Comparison of ENCODE assay signal across 24 cellular contexts in genomic region chr7:12653127-12653917, GRCh38. TPM values are rescaled to one million over a fixed set of nuclear protein-coding genes. Genes with fewer than 3 reads are reported as not detected.
A peak's percentile ranks its signal among the peaks of the same experiment; 100 is the strongest.
DNase-seq lines count a peak whose midpoint lies in the region; ATAC-seq, FAIRE-seq and TF ChIP-seq lines count a peak whose summit lies in the region.
"Had no signal": no experiment of that assay in that cellular context is flagged by ENCODE, and none has a peak within 500 bp of the region (broad histone marks: within the 10 kb centered on the region; RNA-seq: fewer than 3 reads in every experiment).

No MANE protein-coding gene starts in this region.

- POLR2A ChIA-PET in A549 (lab: Yijun Ruan, JAX), result interaction anchor here (1.4 kb wide), 1 partner anchor 34 kb away, joined by 6 read pairs; the partner anchor contains the start of gene ARL4A

- CTCF ChIA-PET in A549 (lab: Yijun Ruan, JAX), result interaction anchor here (0.7 to 2.8 kb wide), 4 partner anchors 15 to 581 kb away, joined by 3 to 20 read pairs (median 4); partner anchors contain the start of gene ARL4A

- H3K9me3 ChIP-seq in A549 (no peaks in the 10 kb centered on the region), ovary (no peaks in the 10 kb centered on the region)
- H3K9me3 ChIP-seq: ascending aorta; BLaER1 treated with 17β-estradiol and CSF1 and Interleukin-3, amounts not matched to agents 10 nM and 100 nM; gastrocnemius medialis; HAP-1; SJSA1; suprapubic skin had no signal

- DNase-seq in A549 (ENCODE audit: low read depth in 1 of 2, low spot score in 1 of 2), result no peak
- DNase-seq in LHCN-M2 (ENCODE audit: low read depth), result peak; percentile 59
- peak; percentile 23 for DNase-seq in fibroblast of pulmonary artery (ENCODE audit: low read depth)
- no peak for DNase-seq in ovary
- DNase-seq in DMS114 treated with DMSO at 0.1 percent for 48 hours (lab: John Stamatoyannopoulos, UW; ENCODE audit: unreplicated experiment), result no peak
- no peak for DNase-seq in NCI-H748 (lab: John Stamatoyannopoulos, UW; ENCODE audit: unreplicated experiment)
- DNase-seq: activated B cell treated with CpG ODN at 0.5 μM for 24 hours; activated CD8-positive, alpha-beta T cell treated with anti-CD3 and anti-CD28 coated beads for 36 hours; activated naive CD4-positive, alpha-beta T cell treated with anti-CD3 and anti-CD28 coated beads for 36 hours; activated T-cell treated with anti-CD3 and anti-CD28 coated beads, Interleukin-2, amount 50 U/mL, for 24 hours; gastrocnemius medialis; KBM-7; NCI-H1092; NCI-H774; OCI-M1 had no signal

- ATAC-seq in A549, result no peak
- peak; percentile 75 for ATAC-seq in SK-N-SH treated with all-trans-retinoic acid at 6 μM for 48 hours
- ATAC-seq in HG02840 (IDR thresholded peaks at IDR 0.05; ENCODE audit: low FRiP score, unreplicated experiment), result no peak
- ATAC-seq: activated CD8-positive, alpha-beta T cell treated with anti-CD3 and anti-CD28 coated beads for 36 hours; gastrocnemius medialis had no signal

- intact Hi-C loops in ovary (cut with DNase I), result no loop called here

- H3K4me1 ChIP-seq in A549 (peaks cover 38% of the 10 kb centered on the region), ovary (ENCODE audit: insufficient read depth) (no peaks in the 10 kb centered on the region)
- H3K4me1 ChIP-seq: ascending aorta, gastrocnemius medialis, HAP-1, suprapubic skin had no signal

- H3K27ac ChIP-seq in A549, result peak overlapping the region in 1 of 2 experiments; percentile 65; a peak in 2 of 6 replicates
- no peak overlapping the region for H3K27ac ChIP-seq in ovary
- H3K27ac ChIP-seq: ascending aorta; BLaER1 treated with 17β-estradiol and CSF1 and Interleukin-3, amounts not matched to agents 10 nM and 100 nM; gastrocnemius medialis; suprapubic skin had no signal

- TF ChIP-seq EP300 in A549 (IDR thresholded peaks at IDR 0.05) (no peak), ovary (IDR thresholded peaks at IDR 0.05) (no peak)

- no peak for TF ChIP-seq CTCF in A549 (IDR thresholded peaks at IDR 0.05)
- TF ChIP-seq CTCF in fibroblast of pulmonary artery (IDR thresholded peaks at IDR 0.05; ENCODE audit: low read length, missing control alignments), result no peak
- TF ChIP-seq CTCF in ovary (IDR thresholded peaks at IDR 0.05), result no peak

- H3K4me3 ChIP-seq in A549, result no peak overlapping the region
- no peak overlapping the region for H3K4me3 ChIP-seq in fibroblast of pulmonary artery (replicated peaks; ENCODE audit: low read depth, low read length)
- H3K4me3 ChIP-seq in ovary, result no peak overlapping the region
- H3K4me3 ChIP-seq: ascending aorta; BLaER1 treated with 17β-estradiol and CSF1 and Interleukin-3, amounts not matched to agents 10 nM and 100 nM; gastrocnemius medialis; HAP-1; SJSA1; suprapubic skin had no signal

- no peaks in the 10 kb centered on the region for H3K36me3 ChIP-seq in ovary
- H3K36me3 ChIP-seq: ascending aorta; BLaER1 treated with 17β-estradiol and CSF1 and Interleukin-3, amounts not matched to agents 10 nM and 100 nM; gastrocnemius medialis; HAP-1; SJSA1; suprapubic skin had no signal

- peak overlapping the region; percentile 22 for H3K4me2 ChIP-seq in A549
- H3K4me2 ChIP-seq: BLaER1 treated with 17β-estradiol and CSF1 and Interleukin-3, amounts not matched to agents 10 nM and 100 nM had no signal

- TF ChIP-seq RAD21 in A549 (conservative IDR thresholded peaks at IDR 0.05 in 1 of 2, IDR thresholded peaks at IDR 0.05 in 1 of 2), result no peak

- no peaks in the 10 kb centered on the region for H3K27me3 ChIP-seq in ovary
- H3K27me3 ChIP-seq: ascending aorta; BLaER1 treated with 17β-estradiol and CSF1 and Interleukin-3, amounts not matched to agents 10 nM and 100 nM; gastrocnemius medialis; SJSA1; suprapubic skin had no signal

- WGBS in A549 (ENCODE audit: missing lambda C conversion rate), result 65% methylated on average over 5 of the region's 5 CpGs
- 63 to 78% (median 64%) methylated on average over 5 of the region's 5 CpGs for WGBS in ovary, 3 donors

- FAIRE-seq in A549 (lab: Jason Lieb, UNC), result no peak
- FAIRE-seq: D721Med, GM12891 had no signal

- TF ChIP-seq POLR2A in A549 (IDR thresholded peaks at IDR 0.05; ENCODE audit: low read length) (no peak), ovary (IDR thresholded peaks at IDR 0.05) (no peak)

TF ChIP-seq in A549, 52 proteins besides CTCF, POLR2A, EP300 and RAD21:
- TF ChIP-seq, protein P1, sequence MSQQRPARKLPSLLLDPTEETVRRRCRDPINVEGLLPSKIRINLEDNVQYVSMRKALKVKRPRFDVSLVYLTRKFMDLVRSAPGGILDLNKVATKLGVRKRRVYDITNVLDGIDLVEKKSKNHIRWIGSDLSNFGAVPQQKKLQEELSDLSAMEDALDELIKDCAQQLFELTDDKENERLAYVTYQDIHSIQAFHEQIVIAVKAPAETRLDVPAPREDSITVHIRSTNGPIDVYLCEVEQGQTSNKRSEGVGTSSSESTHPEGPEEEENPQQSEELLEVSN (IDR thresholded peaks at IDR 0.05; ENCODE audit: borderline replicate concordance, low read depth), result no peak
- TF ChIP-seq FOSB (CRISPR knock-in tag; IDR thresholded peaks at IDR 0.05) (no peak), CHD2 (IDR thresholded peaks at IDR 0.05; ENCODE audit: low read length, partially characterized antibody) (no peak), EHMT2 (IDR thresholded peaks at IDR 0.05; ENCODE audit: low read depth) (no peak)

TF ChIP-seq in SK-N-SH treated with all-trans-retinoic acid at 6 μM for 48 hours, 23 proteins besides CTCF, POLR2A, EP300 and RAD21:
- TF ChIP-seq ISL1 (CRISPR knock-in tag; IDR thresholded peaks at IDR 0.05), result peak; percentile 80
- TF ChIP-seq ZFP3 (CRISPR knock-in tag; IDR thresholded peaks at IDR 0.05), result no peak
- no peak for TF ChIP-seq TSHZ2 (CRISPR knock-in tag; IDR thresholded peaks at IDR 0.05)
- TF ChIP-seq TOX (CRISPR knock-in tag; IDR thresholded peaks at IDR 0.05; ENCODE audit: borderline replicate concordance), result no peak

RNA-seq across cellular contexts. Expression of gene ARL4A, which starts 34.1 kb away (rescaled TPM):
- 58.9 and 76.1 TPM in 2 replicates for polyA plus RNA-seq in A549 (2011; rRNA removed)
- polyA plus RNA-seq in A549 (2012; cell fraction: cytosol; rRNA removed), result 16.7 and 20.5 TPM in 2 replicates
- 7.5 and 11.4 TPM in 2 replicates for polyA plus RNA-seq in A549 (2012; cell fraction: nucleus; rRNA removed)
- 51.9 to 59.4 TPM (median 53.6 TPM) in 3 replicates for polyA plus RNA-seq in A549 (2017; fragmentation: RNase III; extraction: RNeasy Plus Mini Kit Qiagen cat#74134 plus additional on column Dnase treatment)
- 17.4 and 22.3 TPM in 2 replicates for polyA minus RNA-seq in A549 (2011; rRNA and poly(A)+ RNA removed)
- 37.0 and 38.3 TPM in 2 replicates for total RNA-seq in LHCN-M2 (2014; rRNA removed)
- 16.6 TPM for polyA plus RNA-seq in LHCN-M2 (2012)
- 10 to 100 TPM in 3 of 7 donors, 1 to 10 TPM in 4; 4.6 to 32.2 (median 9.5) TPM for total RNA-seq in ovary
- 10 to 100 TPM; 17.1 to 22.3 TPM for polyA plus RNA-seq in ovary

Comparison
In these comparisons a context has a peak if more than half of its experiments do, and no peak if none do; other contexts are left out.
1. DNase-seq: peak in LHCN-M2 (single experiment) and fibroblast of pulmonary artery (single experiment); none in A549 (0 of 2), ovary (0 of 5), DMS114 treated with DMSO at 0.1 percent for 48 hours (single experiment) and NCI-H748 (single experiment).